ENCODE assay signal across 27 cellular contexts in genomic region chr2:39359453-39360038, GRCh38.
"Had no signal": no experiment of that assay in that cellular context is flagged by ENCODE, and none has a peak within 500 bp of the region (broad histone marks: within the 10 kb centered on the region; RNA-seq: fewer than 3 reads in every experiment).

No MANE protein-coding gene starts in this region.

- H3K9me3 ChIP-seq: prostate gland, thyroid gland had no signal

- H3K27me3 Mint-ChIP-seq: activated B cell treated with CpG ODN at 0.5 μM for 24 hours; activated CD4-positive, alpha-beta T cell treated with anti-CD3 and anti-CD28 coated beads for 36 hours; activated naive CD8-positive, alpha-beta T cell; activated T-cell treated with anti-CD3 and anti-CD28 coated beads, Interleukin-2, amount 50 U/mL, for 24 hours; activated T-helper 17 cell treated with anti-CD3 and anti-CD28 coated beads, Interleukin-2, amount 50 U/mL, for 72 hours had no signal

- H3K4me1 Mint-ChIP-seq: activated B cell treated with CpG ODN at 0.5 μM for 24 hours; activated T-helper 17 cell treated with anti-CD3 and anti-CD28 coated beads, Interleukin-2, amount 50 U/mL, for 72 hours; natural killer cell had no signal

- H3K27ac Mint-ChIP-seq: activated B cell treated with CpG ODN at 0.5 μM for 24 hours; activated CD4-positive, alpha-beta T cell treated with anti-CD3 and anti-CD28 coated beads for 36 hours; activated naive CD8-positive, alpha-beta T cell; activated T-cell treated with anti-CD3 and anti-CD28 coated beads, Interleukin-2, amount 50 U/mL, for 24 hours; activated T-helper 17 cell treated with anti-CD3 and anti-CD28 coated beads, Interleukin-2, amount 50 U/mL, for 72 hours; natural killer cell had no signal

- H3K4me3 Mint-ChIP-seq: activated B cell treated with CpG ODN at 0.5 μM for 24 hours; activated CD4-positive, alpha-beta T cell treated with anti-CD3 and anti-CD28 coated beads for 36 hours; activated naive CD8-positive, alpha-beta T cell; activated T-cell treated with anti-CD3 and anti-CD28 coated beads, Interleukin-2, amount 50 U/mL, for 24 hours; activated T-helper 17 cell treated with anti-CD3 and anti-CD28 coated beads, Interleukin-2, amount 50 U/mL, for 72 hours; natural killer cell had no signal

- ATAC-seq: activated CD4-positive, alpha-beta T cell treated with anti-CD3 and anti-CD28 coated beads for 36 hours; activated T-helper 17 cell treated with anti-CD3 and anti-CD28 coated beads, Interleukin-2, amount 50 U/mL, for 72 hours; left ventricle myocardium superior; natural killer cell; stimulated activated naive CD8-positive, alpha-beta T cell treated with anti-CD3 and anti-CD28 coated beads, Interleukin-15, Interleukin-2, amounts not matched to agents 100 U/mL and 50 U/mL, for 24 hours had no signal

- H3K4me3 ChIP-seq: adrenal gland, ascending aorta, esophagus muscularis mucosa, prostate gland, thyroid gland had no signal

- DNase-seq: activated B cell treated with CpG ODN at 0.5 μM for 24 hours; activated CD4-positive, alpha-beta T cell treated with anti-CD3 and anti-CD28 coated beads for 36 hours; activated CD4-positive, alpha-beta T cell treated with anti-CD3 and anti-CD28 coated beads, Interleukin-2, amount 50 U/mL, for 4 hours; activated CD8-positive, alpha-beta memory T cell treated with anti-CD3 and anti-CD28 coated beads for 24 hours; activated CD8-positive, alpha-beta memory T cell treated with anti-CD3 and anti-CD28 coated beads, Interleukin-2, amount 50 U/mL, for 4 hours; activated naive CD4-positive, alpha-beta T cell; activated T-cell treated with anti-CD3 and anti-CD28 coated beads, Interleukin-2, amount 50 U/mL, for 24 hours; adrenal gland; brain microvascular endothelial cell; caudate nucleus; dermis blood vessel endothelial cell; effector CD8-positive, alpha-beta T cell; hippocampal formation; left ventricle myocardium superior; mammary epithelial cell; midbrain; natural killer cell; stimulated activated CD4-positive, alpha-beta T cell treated with anti-CD3 and anti-CD28 coated beads, Interleukin-12 subunit alpha, Interleukin-12 subunit beta, amount 100 ng/mL, for 4 hours; stimulated activated CD4-positive, alpha-beta T cell treated with anti-CD3 and anti-CD28 coated beads, Interleukin-4, amount 100 ng/mL, for 4 hours; stimulated activated naive CD8-positive, alpha-beta T cell treated with anti-CD3 and anti-CD28 coated beads, Interleukin-15, Interleukin-2, amounts not matched to agents 100 U/mL and 50 U/mL, for 24 hours; T1000; thyroid gland had no signal
